Comparison of ENCODE assay signal across 12 cellular contexts in the genomic region with DNA sequence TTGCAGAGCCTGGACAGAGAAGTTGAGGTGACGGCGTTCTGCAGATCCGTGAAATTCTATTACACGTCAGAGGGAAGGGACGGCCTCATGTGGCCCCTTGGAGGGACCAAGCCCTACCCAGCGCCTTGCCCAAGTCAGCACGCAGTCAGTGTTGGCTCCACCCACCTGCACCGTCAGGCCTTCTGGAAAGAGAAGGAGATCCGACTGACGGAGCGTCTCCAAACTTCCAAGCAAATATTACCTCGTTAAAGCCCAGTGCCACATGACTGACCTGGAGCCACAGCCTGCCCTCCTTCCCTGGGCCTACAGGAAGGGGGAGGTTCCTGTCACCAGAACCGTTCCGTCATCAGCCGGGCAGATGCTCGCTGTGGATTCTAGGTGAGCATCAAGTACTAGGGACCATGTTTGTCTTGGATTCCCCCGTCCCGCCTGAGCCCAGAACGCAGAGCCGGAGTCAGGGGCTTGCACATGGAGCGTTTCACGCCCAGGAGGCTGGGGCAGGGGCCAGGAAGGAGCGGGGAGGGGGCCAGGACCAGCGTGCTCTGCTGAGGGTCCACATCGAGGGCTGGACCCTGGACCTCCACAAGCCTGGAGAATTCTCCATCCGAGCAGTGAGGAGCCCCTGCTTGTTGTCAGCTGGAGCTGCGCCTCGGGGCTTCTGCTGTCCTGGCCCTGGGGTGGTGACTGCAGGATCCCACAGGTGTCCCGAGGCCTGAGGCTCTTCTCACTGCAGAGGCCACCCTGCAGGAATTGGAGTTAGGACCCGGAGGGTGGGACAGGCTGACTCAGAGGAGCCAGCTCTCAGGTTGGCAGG. TPM values are rescaled to one million over a fixed set of nuclear protein-coding genes. Genes with fewer than 3 reads are reported as not detected.
DNase-seq lines count a peak whose midpoint lies in the region; ATAC-seq and TF ChIP-seq lines count a peak whose summit lies in the region.
"Had no signal": no experiment of that assay in that cellular context is flagged by ENCODE, and none has a peak within 500 bp of the region (broad histone marks: within the 10 kb centered on the region; RNA-seq: fewer than 3 reads in every experiment).

No MANE protein-coding gene starts in this region.

- peak overlapping the region; percentile 74 for H3K9ac ChIP-seq in GM23248
- H3K9ac ChIP-seq in smooth muscle cell (ENCODE audit: low read depth) = no peak overlapping the region

- H3K4me3 ChIP-seq in GM23248 (peak overlapping the region; percentile 60), RWPE2 (ENCODE audit: severe bottlenecking) (no peak overlapping the region), smooth muscle cell (no peak overlapping the region)

- no peaks in the 10 kb centered on the region for H3K79me2 ChIP-seq in GM23248 (ENCODE audit: insufficient read depth)
- H3K79me2 ChIP-seq in smooth muscle cell (ENCODE audit: low read depth) = no peaks in the 10 kb centered on the region

- WGBS in GM23248 (ENCODE audit: low coverage in 1 of 2, low lambda C conversion rate in 2 of 2, missing lambda C conversion rate in 2 of 2), 2 experiments = 38 to 44% methylated on average over 28 to 30 of the region's 30 CpGs
- WGBS in smooth muscle cell (ENCODE audit: low lambda C conversion rate) = 84% methylated on average over 27 of the region's 30 CpGs

- H3K27me3 ChIP-seq in GM23248 (replicated peaks; ENCODE audit: insufficient read depth) (no peaks in the 10 kb centered on the region), RWPE2 (ENCODE audit: insufficient read depth, poor library complexity, severe bottlenecking) (no peaks in the 10 kb centered on the region), smooth muscle cell (ENCODE audit: low read depth) (no peaks in the 10 kb centered on the region)

- ATAC-seq in RWPE2 (ENCODE audit: low read depth) (no peak), GM18519 (IDR thresholded peaks at IDR 0.05; ENCODE audit: low FRiP score, unreplicated experiment) (no peak)
- ATAC-seq: activated CD8-positive, alpha-beta T cell treated with anti-CD3 and anti-CD28 coated beads for 36 hours had no signal

- no peak for TF ChIP-seq CTCF in RWPE2 (IDR thresholded peaks at IDR 0.05; ENCODE audit: poor library complexity, severe bottlenecking)
- TF ChIP-seq CTCF in smooth muscle cell (IDR thresholded peaks at IDR 0.05; ENCODE audit: borderline replicate concordance, insufficient read depth, poor library complexity, severe bottlenecking) = no peak

- H3K9me3 ChIP-seq in GM23248 (ENCODE audit: low read depth) = no peaks in the 10 kb centered on the region
- no peaks in the 10 kb centered on the region for H3K9me3 ChIP-seq in RWPE2 (ENCODE audit: severe bottlenecking)
- no peaks in the 10 kb centered on the region for H3K9me3 ChIP-seq in smooth muscle cell (replicated peaks; ENCODE audit: low read depth)

- H3K4me1 ChIP-seq in GM23248 (ENCODE audit: insufficient read depth) (peaks cover 16% of the 10 kb centered on the region), RWPE2 (ENCODE audit: insufficient read depth, poor library complexity, severe bottlenecking) (peaks cover 5% of the 10 kb centered on the region), smooth muscle cell (ENCODE audit: low read depth) (peaks cover 3% of the 10 kb centered on the region)

- H3K9me2 ChIP-seq in GM23248 (ENCODE audit: insufficient read depth) = no peaks in the 10 kb centered on the region

- in situ Hi-C loops in GM23248 (cut with MboI) = no loop called here

- DNase-seq in GM23248 (peak; percentile 86), RWPE2 (ENCODE audit: low spot score) (peak; percentile 62), islet precursor cell (peak; percentile 52), smooth muscle cell (lab: John Stamatoyannopoulos, UW; ENCODE audit: unreplicated experiment) (no peak), NK-92 (lab: John Stamatoyannopoulos, UW; ENCODE audit: unreplicated experiment) (no peak), DMS153 (lab: John Stamatoyannopoulos, UW) (no peak), Ammon's horn (ENCODE audit: low spot score) (no peak)
- DNase-seq: activated CD8-positive, alpha-beta T cell treated with anti-CD3 and anti-CD28 coated beads for 36 hours; NCI-H1436; NK-92 treated with Interleukin-12 subunit alpha and Interleukin-12 subunit beta, amount 100 ng/mL, for 24 hours; T-helper 1 cell had no signal

- H3K4me2 ChIP-seq in GM23248 (ENCODE audit: unreplicated experiment) (peak overlapping the region; percentile 80), smooth muscle cell (peak overlapping the region; percentile 63)

- peaks cover 4% of the 10 kb centered on the region; the same call in 1 of the 2 replicates for H3F3A ChIP-seq in GM23248 (ENCODE audit: insufficient read depth)
- H3F3A ChIP-seq in smooth muscle cell (ENCODE audit: low read depth) = no peaks in the 10 kb centered on the region

- no peaks in the 10 kb centered on the region for H4K20me1 ChIP-seq in GM23248 (ENCODE audit: insufficient read depth)
- no peaks in the 10 kb centered on the region for H4K20me1 ChIP-seq in smooth muscle cell (ENCODE audit: low read depth)

- H3K36me3 ChIP-seq in GM23248 (ENCODE audit: low read depth) (no peaks in the 10 kb centered on the region), RWPE2 (ENCODE audit: low read depth) (no peaks in the 10 kb centered on the region), smooth muscle cell (ENCODE audit: low read depth) (no peaks in the 10 kb centered on the region)

- H3K27ac ChIP-seq in GM23248 (peak overlapping the region; percentile 89), RWPE2 (ENCODE audit: poor library complexity, severe bottlenecking) (no peak overlapping the region), smooth muscle cell (ENCODE audit: low read depth) (peak overlapping the region; percentile 35)

- peak overlapping the region; percentile 41 for H2AFZ ChIP-seq in GM23248
- H2AFZ ChIP-seq in smooth muscle cell (ENCODE audit: low read depth) = no peak overlapping the region

RNA-seq across cellular contexts. Expression of gene METRNL, which starts 22.6 kb away (rescaled TPM):
- 305 and 319 TPM in 2 replicates for total RNA-seq in GM23248 (2014; rRNA removed; shearing (Covaris generic))
- 26.5 and 28.4 TPM in 2 replicates for polyA plus RNA-seq in GM23248 (2016; fragmentation: Nextera tagmentation; extraction: Ambion mirVana)
- total RNA-seq in smooth muscle cell = 48.3 and 55.6 TPM in 2 replicates
- 98.1 and 101 TPM in 2 replicates for polyA plus RNA-seq in smooth muscle cell

Comparison
In these comparisons a context has a peak if more than half of its experiments do, and no peak if none do; other contexts are left out.
1. DNase-seq: peak in GM23248 (single experiment), RWPE2 (single experiment) and islet precursor cell (single experiment); none in smooth muscle cell (single experiment), NK-92 (single experiment), DMS153 (single experiment) and Ammon's horn (single experiment).